In genomic region chr3:42569743-42570142, GRCh38 we compare ENCODE assay signal across 18 cellular contexts.
"Had no signal": no experiment of that assay in that cellular context is flagged by ENCODE, and none has a peak within 500 bp of the region (broad histone marks: within the 10 kb centered on the region; RNA-seq: fewer than 3 reads in every experiment).

No MANE protein-coding gene starts in this region.

- DNase-seq: activated CD4-positive, alpha-beta T cell treated with anti-CD3 and anti-CD28 coated beads for 36 hours; activated CD4-positive, alpha-beta T cell treated with anti-CD3 and anti-CD28 coated beads, Interleukin-2, amount 50 U/mL, for 48 hours; activated CD8-positive, alpha-beta memory T cell treated with anti-CD3 and anti-CD28 coated beads, Interleukin-2, amount 10 ng/mL, durations not matched to agents 7 days and 5 days; activated naive CD4-positive, alpha-beta T cell treated with Interleukin-2 at 50 U/mL for 16 hours; activated naive CD8-positive, alpha-beta T cell treated with anti-CD3 and anti-CD28 coated beads, Interleukin-2, amount 10 ng/mL, durations not matched to agents 7 days and 5 days; amygdala; effector memory CD8-positive, alpha-beta T cell; mesenchymal stem cell; naive thymus-derived CD4-positive, alpha-beta T cell; sigmoid colon; stimulated activated CD4-positive, alpha-beta T cell treated with anti-CD3 and anti-CD28 coated beads, Interleukin-4, amount 100 ng/mL, for 24 hours; T-helper 2 cell; testis had no signal

- H3K4me1 ChIP-seq: sigmoid colon, testis had no signal

- H3K4me3 ChIP-seq: cardiac muscle cell, sigmoid colon, testis had no signal

- H3K27me3 ChIP-seq: cardiac muscle cell, neutrophil, sigmoid colon, testis had no signal

- H3K9ac ChIP-seq: parathyroid adenoma had no signal

- H3K27ac ChIP-seq: cardiac muscle cell, neutrophil, parathyroid adenoma, sigmoid colon, testis had no signal

- H2AFZ ChIP-seq: parathyroid adenoma had no signal

- H3K9me3 ChIP-seq: testis had no signal

- ATAC-seq: activated CD4-positive, alpha-beta T cell treated with anti-CD3 and anti-CD28 coated beads for 36 hours; activated CD8-positive, alpha-beta memory T cell treated with anti-CD3 and anti-CD28 coated beads, Interleukin-2, amount 10 ng/mL, durations not matched to agents 7 days and 5 days; effector memory CD8-positive, alpha-beta T cell; naive thymus-derived CD4-positive, alpha-beta T cell; stimulated activated memory B cell treated with anti-CD40 and anti-IgM and Interleukin-4, amounts not matched to agents 10 μg/mL and 1 μg/mL and 100 μg/mL, for 72 hours; WTC11 had no signal
